11 cellular contexts compared by ENCODE assay signal in the genomic region with DNA sequence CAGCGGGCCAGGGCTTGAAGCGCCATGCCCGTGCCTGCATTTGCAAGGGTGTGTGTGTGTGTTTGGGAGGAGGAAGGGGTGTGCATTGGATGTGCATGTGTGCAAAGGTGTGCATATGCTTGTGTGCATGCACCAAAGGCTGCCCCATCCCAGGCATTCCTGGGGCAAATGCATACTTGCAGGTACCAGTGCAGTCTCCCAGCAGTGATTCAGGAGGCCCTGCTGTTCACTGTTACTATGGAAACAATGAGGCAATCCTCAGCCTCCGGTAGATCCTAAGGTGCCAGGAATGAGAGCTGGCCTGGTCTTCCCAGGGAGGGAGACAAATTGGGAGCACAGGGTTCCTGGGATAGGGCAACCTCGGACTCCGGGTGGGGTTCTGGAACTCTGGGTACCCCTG. TPM values are rescaled to one million over a fixed set of nuclear protein-coding genes. Genes with fewer than 3 reads are reported as not detected.
DNase-seq lines count a peak whose midpoint lies in the region; ATAC-seq and TF ChIP-seq lines count a peak whose summit lies in the region.
"Had no signal": no experiment of that assay in that cellular context is flagged by ENCODE, and none has a peak within 500 bp of the region (broad histone marks: within the 10 kb centered on the region; RNA-seq: fewer than 3 reads in every experiment).

No MANE protein-coding gene starts in this region.

- no peak for TF ChIP-seq CTCF in left ventricle myocardium inferior (IDR thresholded peaks at IDR 0.05; ENCODE audit: borderline replicate concordance)

- H3K9me3 ChIP-seq in left ventricle myocardium inferior (replicated peaks) (no peaks in the 10 kb centered on the region), right cardiac atrium (ENCODE audit: control insufficient read depth, low read length) (no peaks in the 10 kb centered on the region)
- H3K9me3 ChIP-seq: MG63 had no signal

- peaks cover 51% of the 10 kb centered on the region for H3K4me1 ChIP-seq in left ventricle myocardium inferior
- H3K4me1 ChIP-seq in right cardiac atrium (ENCODE audit: control insufficient read depth, insufficient read depth, low read length): peaks cover 5% of the 10 kb centered on the region

- no peaks in the 10 kb centered on the region for H3K36me3 ChIP-seq in left ventricle myocardium inferior
- H3K36me3 ChIP-seq: MG63 had no signal

- DNase-seq in left ventricle myocardium inferior: no peak
- no peak for DNase-seq in right cardiac atrium
- DNase-seq in NCI-H226: peak; percentile 58
- DNase-seq in activated CD8-positive, alpha-beta memory T cell treated with anti-CD3 and anti-CD28 coated beads for 24 hours: no peak
- no peak for DNase-seq in SIG-M5 (lab: John Stamatoyannopoulos, UW)
- DNase-seq: MG63 had no signal

- ATAC-seq in right cardiac atrium (no peak), esophagus mucosa (peak; percentile 43), GM21515 (IDR thresholded peaks at IDR 0.05; ENCODE audit: unreplicated experiment) (no peak), GM18520 (IDR thresholded peaks at IDR 0.05; ENCODE audit: unreplicated experiment) (no peak)

- H3K27ac ChIP-seq in left ventricle myocardium inferior (replicated peaks): peak overlapping the region; percentile 54
- no peak overlapping the region for H3K27ac ChIP-seq in right cardiac atrium (ENCODE audit: low read length)
- H3K27ac ChIP-seq: C4-2B had no signal

- H3K27me3 ChIP-seq in left ventricle myocardium inferior (ENCODE audit: low read depth) (peaks cover 6% of the 10 kb centered on the region), right cardiac atrium (ENCODE audit: control insufficient read depth, insufficient read depth) (no peaks in the 10 kb centered on the region)
- H3K27me3 ChIP-seq: MG63 had no signal

- intact Hi-C loops in left ventricle myocardium inferior (cut with micrococcal nuclease) (no loop called here), right cardiac atrium (cut with DNase I) (loop anchor here in 3 of 4 donors (10.0 kb wide), 4 partner anchors 163 to 483 kb away; a partner anchor contains a TSS)

- 61% methylated on average over 6 of the region's 6 CpGs for WGBS in right cardiac atrium

- H3K4me3 ChIP-seq in left ventricle myocardium inferior: no peak overlapping the region
- H3K4me3 ChIP-seq in right cardiac atrium (ENCODE audit: low read length): no peak overlapping the region
- H3K4me3 ChIP-seq: MG63 had no signal

RNA-seq across cellular contexts. Expression of a gene that starts 7.5 kb away (rescaled TPM):
- total RNA-seq in left ventricle myocardium inferior (105 TPM), right cardiac atrium (100 to 1,000 TPM in 3 of 4 donors, 10 to 100 TPM in 1; 94.5 to 151 (median 111) TPM), esophagus mucosa (not detected)
- 106 TPM for polyA plus RNA-seq in right cardiac atrium
- total RNA-seq: OCI-LY7 had no signal

RNA-seq across cellular contexts. Expression of a gene that starts 8.1 kb away (rescaled TPM):
- total RNA-seq in left ventricle myocardium inferior (not detected), right cardiac atrium (not detected), esophagus mucosa (not detected)
- polyA plus RNA-seq in right cardiac atrium: 0.07 TPM

RNA-seq across cellular contexts. Expression of a gene that starts 23.0 kb away (rescaled TPM):
- total RNA-seq in left ventricle myocardium inferior (14.2 TPM), right cardiac atrium (10 to 100 TPM in 1 of 4 donors, 1 to 10 TPM in 3; 7.8 to 11.6 (median 8.7) TPM), esophagus mucosa (127 TPM)
- 9.9 TPM for polyA plus RNA-seq in right cardiac atrium

Comparison
In these comparisons a context has a peak if more than half of its experiments do, and no peak if none do; other contexts are left out.
1. RNA of a gene that starts 7.5 kb away (total RNA-seq): 94.5 to 151 TPM in right cardiac atrium and 105 TPM in left ventricle myocardium inferior (single experiment); not detected in esophagus mucosa (single experiment); every median in the first group is over 10 times any median in the second.